ENCODE assay signal across 8 cellular contexts in genomic region chr10:102641880-102642552, GRCh38. TPM values are rescaled to one million over a fixed set of nuclear protein-coding genes. Genes with fewer than 3 reads are reported as not detected.
A peak's percentile ranks its signal among the peaks of the same experiment; 100 is the strongest.
DNase-seq lines count a peak whose midpoint lies in the region; ATAC-seq and TF ChIP-seq lines count a peak whose summit lies in the region.

No MANE protein-coding gene starts in this region.

- no peaks in the 10 kb centered on the region for H3K27me3 Mint-ChIP-seq in activated T-helper 2 cell treated with anti-CD3 and anti-CD28 coated beads, Interferon-gamma antibody, Interleukin-2, Interleukin-4, amounts not matched to agents 10 μg/mL and 5 μg/mL and 100 μg/mL, durations not matched to agents 14 hours and 24 hours and 36 hours (ENCODE audit: low read depth)
- peaks cover 0 to 6% (median 0%) of the 10 kb centered on the region in 5 donors for H3K27me3 Mint-ChIP-seq in naive thymus-derived CD4-positive, alpha-beta T cell
- no peaks in the 10 kb centered on the region for H3K27me3 Mint-ChIP-seq in stimulated activated memory B cell treated with anti-CD40 and anti-IgM and Interleukin-4, amounts not matched to agents 10 μg/mL and 1 μg/mL and 100 μg/mL, for 72 hours

- H4K20me1 ChIP-seq in DND-41 (ENCODE audit: insufficient read depth, low read length): peaks cover 21% of the 10 kb centered on the region
- no peaks in the 10 kb centered on the region for H4K20me1 ChIP-seq in GM23248 (ENCODE audit: insufficient read depth)

- H3K9me3 ChIP-seq in DND-41 (ENCODE audit: insufficient read depth, low read length, severe bottlenecking) (no peaks in the 10 kb centered on the region), GM23248 (ENCODE audit: low read depth) (no peaks in the 10 kb centered on the region)
- H3K9me3 ChIP-seq in naive thymus-derived CD4-positive, alpha-beta T cell (ENCODE audit: control insufficient read depth in 2 of 3, low read length in 3 of 3): no peaks in the 10 kb centered on the region

- H3K27me3 ChIP-seq in DND-41 (ENCODE audit: insufficient read depth, low read length, poor library complexity): no peaks in the 10 kb centered on the region
- H3K27me3 ChIP-seq in GM23248 (replicated peaks; ENCODE audit: insufficient read depth): no peaks in the 10 kb centered on the region
- no peaks in the 10 kb centered on the region for H3K27me3 ChIP-seq in naive thymus-derived CD4-positive, alpha-beta T cell (ENCODE audit: control insufficient read depth in 2 of 2, insufficient read depth in 2 of 2, low read length in 2 of 2)

- peak overlapping the region; percentile 85 for H3K4me3 Mint-ChIP-seq in activated T-helper 2 cell treated with anti-CD3 and anti-CD28 coated beads, Interferon-gamma antibody, Interleukin-2, Interleukin-4, amounts not matched to agents 10 μg/mL and 5 μg/mL and 100 μg/mL, durations not matched to agents 14 hours and 24 hours and 36 hours (ENCODE audit: low read depth)
- H3K4me3 Mint-ChIP-seq in naive thymus-derived CD4-positive, alpha-beta T cell: peak overlapping the region; percentile 90 to 97 (median 93)
- H3K4me3 Mint-ChIP-seq in stimulated activated memory B cell treated with anti-CD40 and anti-IgM and Interleukin-4, amounts not matched to agents 10 μg/mL and 1 μg/mL and 100 μg/mL, for 72 hours: peak overlapping the region; percentile 85

- H3K4me3 ChIP-seq in DND-41 (ENCODE audit: low read depth in 1 of 2, low read length in 2 of 2) (peak overlapping the region; percentile 75 to 97; a peak in 3 of 4 replicates), GM23248 (peak overlapping the region; percentile 88), LNCaP clone FGC (ENCODE audit: low read depth, low read length) (peak overlapping the region; percentile 78), fibroblast of mammary gland (ENCODE audit: control insufficient read depth, low read depth, low read length) (peak overlapping the region; percentile 91)
- peak overlapping the region; percentile 85 for H3K4me3 ChIP-seq in naive thymus-derived CD4-positive, alpha-beta T cell (ENCODE audit: low read length)

- DNase-seq in DND-41 (peak; percentile 99), GM23248 (peak; percentile 98), LNCaP clone FGC (ENCODE audit: low read depth) (peak; percentile 90), RPMI8226 (peak; percentile 95), fibroblast of mammary gland (ENCODE audit: low read depth) (peak; percentile 94)
- DNase-seq in activated T-helper 2 cell treated with anti-CD3 and anti-CD28 coated beads, Interferon-gamma antibody, Interleukin-2, Interleukin-4, amounts not matched to agents 10 μg/mL and 5 μg/mL and 100 μg/mL, durations not matched to agents 14 hours and 24 hours and 36 hours (ENCODE audit: low spot score): peak; percentile 94
- peak; percentile 85 to 99 (median 93) for DNase-seq in naive thymus-derived CD4-positive, alpha-beta T cell

- H3K27ac ChIP-seq in DND-41 (ENCODE audit: low read length) (peak overlapping the region; percentile 94), GM23248 (peak overlapping the region; percentile 97)
- H3K27ac ChIP-seq in naive thymus-derived CD4-positive, alpha-beta T cell (ENCODE audit: low read depth, low read length): peak overlapping the region; percentile 98

- H3K4me1 ChIP-seq in DND-41 (ENCODE audit: insufficient read depth, low read length) (peaks cover 27% of the 10 kb centered on the region), GM23248 (ENCODE audit: insufficient read depth) (peaks cover 9% of the 10 kb centered on the region; the same call in 1 of the 2 replicates)
- peaks cover 7 to 12% of the 10 kb centered on the region in 2 donors for H3K4me1 ChIP-seq in naive thymus-derived CD4-positive, alpha-beta T cell (ENCODE audit: control insufficient read depth in 2 of 2, insufficient read depth in 2 of 2, low read length in 2 of 2)

- H3K79me2 ChIP-seq in DND-41 (ENCODE audit: insufficient read depth, low read length): peaks cover 45% of the 10 kb centered on the region
- peaks cover 24% of the 10 kb centered on the region for H3K79me2 ChIP-seq in GM23248 (ENCODE audit: insufficient read depth)

- peak overlapping the region; percentile 88 for H3K27ac Mint-ChIP-seq in activated T-helper 2 cell treated with anti-CD3 and anti-CD28 coated beads, Interferon-gamma antibody, Interleukin-2, Interleukin-4, amounts not matched to agents 10 μg/mL and 5 μg/mL and 100 μg/mL, durations not matched to agents 14 hours and 24 hours and 36 hours
- H3K27ac Mint-ChIP-seq in naive thymus-derived CD4-positive, alpha-beta T cell: peak overlapping the region; percentile 84 to 98 (median 95)
- peak overlapping the region; percentile 87 for H3K27ac Mint-ChIP-seq in stimulated activated memory B cell treated with anti-CD40 and anti-IgM and Interleukin-4, amounts not matched to agents 10 μg/mL and 1 μg/mL and 100 μg/mL, for 72 hours

- POLR2A ChIA-PET in naive thymus-derived CD4-positive, alpha-beta T cell (lab: Charles Lee): interaction anchor here (0.7 to 2.2 kb wide), 18 partner anchors 10 to 585 kb away, joined by 3 to 24 read pairs (median 4); partner anchors contain the start of genes ARL3, CUEDC2, SFXN2 and WBP1L

- intact Hi-C loops in activated T-helper 2 cell treated with anti-CD3 and anti-CD28 coated beads, Interferon-gamma antibody, Interleukin-2, Interleukin-4, amounts not matched to agents 10 μg/mL and 5 μg/mL and 100 μg/mL, durations not matched to agents 14 hours and 24 hours and 36 hours (cut with micrococcal nuclease): loop anchor here (1.0 to 10.0 kb wide), 4 partner anchors 139 to 827 kb away; partner anchors contain the start of genes NFKB2, OGA, PPRC1 and SUFU
- intact Hi-C loops in naive thymus-derived CD4-positive, alpha-beta T cell (cut with micrococcal nuclease): loop anchor here (1.0 to 10.0 kb wide), 23 partner anchors 30 to 1623 kb away; partner anchors contain the start of genes ACTR1A (in 2 of the 2), ARL3 (in 2 of the 2), C10orf95 (in 2 of the 2) and NOLC1 (in 2 of the 2)

- H3K9ac ChIP-seq in DND-41 (ENCODE audit: low read depth, low read length) (peak overlapping the region; percentile 97), GM23248 (peak overlapping the region; percentile 96)

- H2AFZ ChIP-seq in DND-41 (ENCODE audit: low read depth, low read length) (peak overlapping the region; percentile 87), GM23248 (peak overlapping the region; percentile 96)

- H3K36me3 ChIP-seq in DND-41 (ENCODE audit: insufficient read depth, low read length) (peaks cover 11% of the 10 kb centered on the region), GM23248 (ENCODE audit: low read depth) (no peaks in the 10 kb centered on the region)
- H3K36me3 ChIP-seq in naive thymus-derived CD4-positive, alpha-beta T cell (ENCODE audit: control insufficient read depth in 2 of 3, insufficient read depth in 3 of 3, low read length in 3 of 3): peaks cover 0 to 5% (median 0%) of the 10 kb centered on the region in 3 experiments

- peaks cover 17% of the 10 kb centered on the region for H3K4me1 Mint-ChIP-seq in activated T-helper 2 cell treated with anti-CD3 and anti-CD28 coated beads, Interferon-gamma antibody, Interleukin-2, Interleukin-4, amounts not matched to agents 10 μg/mL and 5 μg/mL and 100 μg/mL, durations not matched to agents 14 hours and 24 hours and 36 hours (ENCODE audit: low read depth)
- peaks cover 14 to 28% (median 19%) of the 10 kb centered on the region in 7 donors for H3K4me1 Mint-ChIP-seq in naive thymus-derived CD4-positive, alpha-beta T cell
- peaks cover 23% of the 10 kb centered on the region for H3K4me1 Mint-ChIP-seq in stimulated activated memory B cell treated with anti-CD40 and anti-IgM and Interleukin-4, amounts not matched to agents 10 μg/mL and 1 μg/mL and 100 μg/mL, for 72 hours

- no peaks in the 10 kb centered on the region for H3K9me2 ChIP-seq in GM23248 (ENCODE audit: insufficient read depth)

- H3K4me2 ChIP-seq in DND-41 (ENCODE audit: insufficient read depth, low read length) (peak overlapping the region; percentile 73), GM23248 (ENCODE audit: unreplicated experiment) (peak overlapping the region; percentile 89)

- peak; percentile 73 for ATAC-seq in DND-41 (ENCODE audit: insufficient read depth, low read depth)
- ATAC-seq in naive thymus-derived CD4-positive, alpha-beta T cell: peak; percentile 84
- peak; percentile 84 for ATAC-seq in stimulated activated memory B cell treated with anti-CD40 and anti-IgM and Interleukin-4, amounts not matched to agents 10 μg/mL and 1 μg/mL and 100 μg/mL, for 72 hours

- TF ChIP-seq CTCF in DND-41 (IDR thresholded peaks at IDR 0.05; ENCODE audit: borderline replicate concordance, extremely low read depth, low read length, poor library complexity, severe bottlenecking) (no peak), LNCaP clone FGC (IDR thresholded peaks at IDR 0.05; ENCODE audit: control insufficient read depth, extremely low read depth, insufficient read depth) (no peak), fibroblast of mammary gland (conservative IDR thresholded peaks at IDR 0.05; ENCODE audit: control insufficient read depth, insufficient read depth, low read depth, low read length) (no peak)

- WGBS in GM23248 (ENCODE audit: low coverage in 1 of 2, low lambda C conversion rate in 2 of 2, missing lambda C conversion rate in 2 of 2), 2 experiments: 3 to 5% methylated on average over 37 to 49 of the region's 49 CpGs

- in situ Hi-C loops in GM23248 (cut with MboI): no loop called here

- peaks cover 21% of the 10 kb centered on the region for H3K36me3 Mint-ChIP-seq in activated T-helper 2 cell treated with anti-CD3 and anti-CD28 coated beads, Interferon-gamma antibody, Interleukin-2, Interleukin-4, amounts not matched to agents 10 μg/mL and 5 μg/mL and 100 μg/mL, durations not matched to agents 14 hours and 24 hours and 36 hours (ENCODE audit: low read depth)
- H3K36me3 Mint-ChIP-seq in naive thymus-derived CD4-positive, alpha-beta T cell: peaks cover 0 to 16% (median 0%) of the 10 kb centered on the region in 5 donors
- H3K36me3 Mint-ChIP-seq in stimulated activated memory B cell treated with anti-CD40 and anti-IgM and Interleukin-4, amounts not matched to agents 10 μg/mL and 1 μg/mL and 100 μg/mL, for 72 hours: peaks cover 18% of the 10 kb centered on the region

- CTCF ChIA-PET in naive thymus-derived CD4-positive, alpha-beta T cell (lab: Charles Lee): interaction anchor here (0.5 to 0.7 kb wide), 2 partner anchors 29 to 71 kb away, joined by 3 to 4 read pairs; no protein-coding TSS in a partner anchor

- no peaks in the 10 kb centered on the region for H3K9me3 Mint-ChIP-seq in activated T-helper 2 cell treated with anti-CD3 and anti-CD28 coated beads, Interferon-gamma antibody, Interleukin-2, Interleukin-4, amounts not matched to agents 10 μg/mL and 5 μg/mL and 100 μg/mL, durations not matched to agents 14 hours and 24 hours and 36 hours
- no peaks in the 10 kb centered on the region for H3K9me3 Mint-ChIP-seq in naive thymus-derived CD4-positive, alpha-beta T cell
- H3K9me3 Mint-ChIP-seq in stimulated activated memory B cell treated with anti-CD40 and anti-IgM and Interleukin-4, amounts not matched to agents 10 μg/mL and 1 μg/mL and 100 μg/mL, for 72 hours: peaks cover 3% of the 10 kb centered on the region

- peaks cover 14% of the 10 kb centered on the region for H3F3A ChIP-seq in GM23248 (ENCODE audit: insufficient read depth)

RNA-seq across cellular contexts. Expression of gene TRIM8, which starts 2.3 kb away (rescaled TPM):
- 108 and 114 TPM in 2 replicates for total RNA-seq in GM23248 (2014; rRNA removed; shearing (Covaris generic))
- 35.6 and 37.5 TPM in 2 replicates for polyA plus RNA-seq in GM23248 (2016; fragmentation: Nextera tagmentation; extraction: Ambion mirVana)
- 76.7 and 82.9 TPM in 2 replicates for total RNA-seq in activated T-helper 2 cell treated with anti-CD3 and anti-CD28 coated beads, Interferon-gamma antibody, Interleukin-2, Interleukin-4, amounts not matched to agents 10 μg/mL and 5 μg/mL and 100 μg/mL, durations not matched to agents 14 hours and 24 hours and 36 hours
- total RNA-seq in naive thymus-derived CD4-positive, alpha-beta T cell: 10 to 100 TPM; 55.2 to 88.7 (median 59.1) TPM
- 10 to 100 TPM; 23.9 to 50.5 TPM for polyA plus RNA-seq in naive thymus-derived CD4-positive, alpha-beta T cell

Comparison
In these comparisons a context has a peak if more than half of its experiments do, and no peak if none do; other contexts are left out.
1. Peak in every context shown above with its lines: DNase-seq, ATAC-seq, H3K4me3 ChIP-seq and H3K27ac ChIP-seq.